In the genomic region with DNA sequence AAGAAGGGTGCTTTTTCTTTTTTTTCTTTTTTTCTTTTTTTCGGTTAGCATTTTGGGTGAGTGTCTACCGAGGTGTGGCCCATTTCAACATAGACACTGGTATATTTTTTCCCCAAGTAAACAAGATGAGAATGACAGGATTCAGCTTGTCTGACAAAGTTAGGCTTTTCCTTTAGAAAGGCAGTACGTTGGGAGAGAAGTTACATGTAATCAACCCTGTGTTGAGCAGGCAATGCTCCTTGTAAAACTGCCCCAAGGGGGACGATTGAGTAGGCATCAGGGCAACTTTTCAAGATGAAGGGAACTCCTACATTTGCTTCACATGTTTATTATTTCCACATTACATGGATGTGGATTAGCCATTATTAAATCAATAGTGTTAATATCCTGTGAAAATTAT, we compare ENCODE assay signal across 8 cellular contexts. TPM values are rescaled to one million over a fixed set of nuclear protein-coding genes. Genes with fewer than 3 reads are reported as not detected.
A peak's percentile ranks its signal among the peaks of the same experiment; 100 is the strongest.
DNase-seq lines count a peak whose midpoint lies in the region; ATAC-seq and TF ChIP-seq lines count a peak whose summit lies in the region.
"Had no signal": no experiment of that assay in that cellular context is flagged by ENCODE, and none has a peak within 500 bp of the region (broad histone marks: within the 10 kb centered on the region; RNA-seq: fewer than 3 reads in every experiment).

No MANE protein-coding gene starts in this region.

- ATAC-seq in left lung, result no peak
- ATAC-seq: effector memory CD8-positive, alpha-beta T cell had no signal

- H3K36me3 ChIP-seq in MG63, result peaks cover 28% of the 10 kb centered on the region
- H3K36me3 ChIP-seq in brain microvascular endothelial cell (replicated peaks), result no peaks in the 10 kb centered on the region
- H3K36me3 ChIP-seq in left lung, result no peaks in the 10 kb centered on the region
- H3K36me3 ChIP-seq in testis (ENCODE audit: low read depth, missing control alignments), result no peaks in the 10 kb centered on the region

- in situ Hi-C loops in brain microvascular endothelial cell (cut with HindIII; ENCODE audit: low pct_ligation_motif_present, low sequenced_read_pairs), result no loop called here

- TF ChIP-seq POLR2A in testis (IDR thresholded peaks at IDR 0.05), result no peak

- H3K27me3 ChIP-seq in MG63, result no peaks in the 10 kb centered on the region
- H3K27me3 ChIP-seq in brain microvascular endothelial cell (replicated peaks), result no peaks in the 10 kb centered on the region
- H3K27me3 ChIP-seq in left lung, result no peaks in the 10 kb centered on the region
- H3K27me3 ChIP-seq in testis, result no peaks in the 10 kb centered on the region

- peak overlapping the region; percentile 75 for H3K4me3 ChIP-seq in MG63
- H3K4me3 ChIP-seq in brain microvascular endothelial cell (ENCODE audit: low read depth, low read length), result peak overlapping the region; percentile 91
- peak overlapping the region; percentile 39 to 47 for H3K4me3 ChIP-seq in left lung
- H3K4me3 ChIP-seq in testis, result peak overlapping the region; percentile 53 to 66

- 54 to 56% methylated on average over 4 of the region's 4 CpGs for WGBS in testis, 2 donors

- intact Hi-C loops in left lung (cut with DNase I) (no loop called here), testis (cut with DNase I; ENCODE audit: low total_unique reads) (loop anchor here (5.0 kb wide), 1 partner anchor 96 kb away; the partner anchor contains the start of gene GSG1)

- H3K9me3 ChIP-seq in MG63, result no peaks in the 10 kb centered on the region
- no peaks in the 10 kb centered on the region for H3K9me3 ChIP-seq in left lung
- H3K9me3 ChIP-seq in testis, result no peaks in the 10 kb centered on the region

- DNase-seq in MG63 (no peak), brain microvascular endothelial cell (no peak), left lung (no peak), testis (no peak), superior temporal gyrus (ENCODE audit: extremely low spot score) (no peak), DMS53 (lab: John Stamatoyannopoulos, UW) (no peak), ecto neural progenitor cell (ENCODE audit: low spot score) (no peak)
- DNase-seq: effector memory CD8-positive, alpha-beta T cell had no signal

- H3K27ac ChIP-seq in brain microvascular endothelial cell, result peak overlapping the region; percentile 86
- peak overlapping the region; percentile 92 to 94 for H3K27ac ChIP-seq in left lung
- H3K27ac ChIP-seq in testis, result peak overlapping the region; percentile 88 to 89

- no peak for TF ChIP-seq CTCF in brain microvascular endothelial cell (IDR thresholded peaks at IDR 0.05; ENCODE audit: low read depth, low read length, missing control alignments)
- TF ChIP-seq CTCF in left lung (IDR thresholded peaks at IDR 0.05), result no peak
- no peak for TF ChIP-seq CTCF in testis (IDR thresholded peaks at IDR 0.05)

- peaks cover 52 to 71% of the 10 kb centered on the region in 2 donors for H3K4me1 ChIP-seq in left lung
- peaks cover 19% of the 10 kb centered on the region for H3K4me1 ChIP-seq in testis

RNA-seq across cellular contexts. Expression of gene EMP1, which starts 1.7 kb away (rescaled TPM):
- total RNA-seq in MG63 (2014; rRNA removed; shearing (Covaris generic); ENCODE audit: low replicate concordance), result 55.7 and 326 TPM in 2 replicates
- total RNA-seq in left lung (100 to 1,000 TPM; 276 to 369 TPM), testis (10 to 100 TPM; 14.1 to 29.2 TPM)
- 59.4 TPM for polyA plus RNA-seq in testis (ENCODE audit: insufficient read depth, low read depth, low replicate concordance)
